8 cellular contexts compared by ENCODE assay signal in the genomic region with DNA sequence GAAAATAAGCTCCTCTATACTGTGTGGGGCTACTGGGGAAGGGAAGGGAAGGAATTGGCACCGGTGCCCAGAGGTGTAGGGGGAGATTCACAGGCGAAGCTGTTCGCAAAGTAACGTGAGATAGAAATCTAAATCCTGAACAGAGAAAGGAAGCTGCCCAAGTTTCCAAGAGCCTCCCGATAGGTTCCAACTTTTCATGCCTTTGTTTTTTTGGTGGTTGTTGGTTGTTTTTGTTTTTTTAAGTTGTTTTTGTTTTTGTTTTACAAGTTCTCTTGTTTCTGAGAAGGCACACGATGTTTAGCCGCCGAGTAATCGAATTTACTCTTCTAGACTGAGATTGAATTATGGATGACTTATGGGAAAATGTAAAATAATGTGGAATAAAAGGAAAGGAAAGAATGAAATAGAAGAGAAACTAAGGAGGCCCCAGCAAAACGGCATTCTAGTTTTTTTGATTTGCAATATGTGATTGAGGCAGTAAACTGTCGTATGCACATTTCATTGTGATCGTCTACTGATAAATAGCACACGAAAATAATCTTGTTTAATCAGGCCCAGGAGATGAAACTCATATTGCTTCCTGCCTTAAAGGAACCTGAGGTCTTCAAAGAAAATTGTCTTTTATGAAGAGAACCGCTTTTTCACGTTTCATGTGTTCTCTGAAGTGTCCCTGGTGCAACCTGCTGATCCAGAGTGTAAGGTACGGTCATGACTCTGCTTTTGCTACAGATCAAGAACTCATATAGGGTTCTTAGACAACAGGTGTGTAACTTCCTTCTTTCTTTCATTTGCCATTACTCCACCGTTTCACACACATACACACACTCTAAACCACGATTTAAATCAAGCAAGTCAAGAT. TPM values are rescaled to one million over a fixed set of nuclear protein-coding genes. Genes with fewer than 3 reads are reported as not detected.
A peak's percentile ranks its signal among the peaks of the same experiment; 100 is the strongest.
DNase-seq lines count a peak whose midpoint lies in the region; ATAC-seq and TF ChIP-seq lines count a peak whose summit lies in the region.

No MANE protein-coding gene starts in this region.

- peak overlapping the region; percentile 99 for H2BK5ac ChIP-seq in trophoblast cell (ENCODE audit: low read depth, low read length, poor library complexity)

- peaks cover 20% of the 10 kb centered on the region for H3K79me1 ChIP-seq in trophoblast cell (ENCODE audit: low read length)

- peaks cover 5% of the 10 kb centered on the region for H3K36me3 Mint-ChIP-seq in activated T-cell treated with anti-CD3 and anti-CD28 coated beads, Interleukin-2, amount 50 U/mL, for 24 hours (ENCODE audit: low read depth)

- H3K4me2 ChIP-seq in trophoblast cell (ENCODE audit: low read length) = peak overlapping the region; percentile 74

- H2BK12ac ChIP-seq in trophoblast cell (ENCODE audit: low read length) = peak overlapping the region; percentile 79

- peak overlapping the region; percentile 97 for H3K18ac ChIP-seq in trophoblast cell (ENCODE audit: low read length)

- H3K4me1 Mint-ChIP-seq in activated T-cell treated with anti-CD3 and anti-CD28 coated beads, Interleukin-2, amount 50 U/mL, for 24 hours (ENCODE audit: low read depth) = peaks cover 54% of the 10 kb centered on the region

- H3K79me2 ChIP-seq in trophoblast cell (ENCODE audit: control insufficient read depth, insufficient read depth, low read length, poor library complexity) = peaks cover 18% of the 10 kb centered on the region

- no peak for TF ChIP-seq CTCF in fibroblast of mammary gland (conservative IDR thresholded peaks at IDR 0.05; ENCODE audit: control insufficient read depth, insufficient read depth, low read depth, low read length)

- peak overlapping the region; percentile 99 for H3K27ac ChIP-seq in trophoblast cell (ENCODE audit: low read depth, low read length)

- H3K14ac ChIP-seq in trophoblast cell (ENCODE audit: low read length) = peak overlapping the region; percentile 98

- H3K27me3 Mint-ChIP-seq in activated T-cell treated with anti-CD3 and anti-CD28 coated beads, Interleukin-2, amount 50 U/mL, for 24 hours = no peaks in the 10 kb centered on the region

- peak overlapping the region; percentile 98 for H4K12ac ChIP-seq in trophoblast cell (ENCODE audit: low read depth, low read length)

- H3K27me3 ChIP-seq in trophoblast cell (ENCODE audit: insufficient read depth, low read length) = no peaks in the 10 kb centered on the region

- H4K8ac ChIP-seq in trophoblast cell (ENCODE audit: low read depth, low read length) = peak overlapping the region; percentile 93

- H3K9ac ChIP-seq in trophoblast cell (ENCODE audit: low read length) = peak overlapping the region; percentile 97

- H3K9me3 ChIP-seq in trophoblast cell (ENCODE audit: insufficient read depth, low read depth, low read length) = peaks cover 4% of the 10 kb centered on the region

- no peak overlapping the region for H3K23ac ChIP-seq in trophoblast cell (ENCODE audit: low read length)

- peak overlapping the region; percentile 85 for H3K27ac Mint-ChIP-seq in activated T-cell treated with anti-CD3 and anti-CD28 coated beads, Interleukin-2, amount 50 U/mL, for 24 hours

- H3K4ac ChIP-seq in trophoblast cell (ENCODE audit: low read depth, low read length) = peak overlapping the region; percentile 92

- no peaks in the 10 kb centered on the region for H3K9me3 Mint-ChIP-seq in activated T-cell treated with anti-CD3 and anti-CD28 coated beads, Interleukin-2, amount 50 U/mL, for 24 hours

- 100% methylated on average over 2 of the region's 18 CpGs for WGBS in trophoblast cell (ENCODE audit: extremely low coverage, insufficient coverage, insufficient read length)

- H4K91ac ChIP-seq in trophoblast cell (ENCODE audit: low read depth, low read length) = peak overlapping the region; percentile 97

- H3K36me3 ChIP-seq in trophoblast cell (ENCODE audit: control insufficient read depth in 1 of 2, insufficient read depth in 2 of 2, low read length in 2 of 2) = no peaks in the 10 kb centered on the region

- H2AFZ ChIP-seq in trophoblast cell (ENCODE audit: insufficient read depth, low read length, poor library complexity) = peak overlapping the region; percentile 95

- H3K4me1 ChIP-seq in trophoblast cell (ENCODE audit: control insufficient read depth in 1 of 2, insufficient read depth in 2 of 2, low read length in 2 of 2) = peaks cover 0 to 2% of the 10 kb centered on the region in 2 experiments

- peak overlapping the region; percentile 80 for H3K4me3 Mint-ChIP-seq in activated T-cell treated with anti-CD3 and anti-CD28 coated beads, Interleukin-2, amount 50 U/mL, for 24 hours

- DNase-seq in activated T-cell treated with anti-CD3 and anti-CD28 coated beads, Interleukin-2, amount 50 U/mL, for 24 hours = no peak
- DNase-seq in activated T-cell treated with anti-CD3 and anti-CD28 coated beads, Interleukin-2, amount 50 U/mL, for 48 hours = no peak
- DNase-seq in SW480 (ENCODE audit: low spot score) (peak; percentile 79), fibroblast of mammary gland (ENCODE audit: low read depth) (no peak), trophoblast cell (no peak), NCI-H2081 (lab: John Stamatoyannopoulos, UW) (no peak)

- no peak overlapping the region for H2AK5ac ChIP-seq in trophoblast cell (ENCODE audit: low read length)

- peak overlapping the region; percentile 85 for H2BK120ac ChIP-seq in trophoblast cell (ENCODE audit: insufficient read depth, low read length, poor library complexity)

- H3K4me3 ChIP-seq in fibroblast of mammary gland (ENCODE audit: control insufficient read depth, low read depth, low read length) (peak overlapping the region; percentile 55), trophoblast cell (ENCODE audit: low read depth, low read length) (peak overlapping the region; percentile 91)

- no peak for ATAC-seq in GM18498 (IDR thresholded peaks at IDR 0.05; ENCODE audit: unreplicated experiment)
- ATAC-seq in GM18909 (IDR thresholded peaks at IDR 0.05; ENCODE audit: poor library complexity, unreplicated experiment) = no peak

RNA-seq across cellular contexts. Expression of a gene that starts 1.2 kb away (rescaled TPM):
- 39.2 and 40.9 TPM in 2 replicates for polyA plus RNA-seq in trophoblast cell (2013)
